ENCODE assay signal across 20 cellular contexts in genomic region chr2:53753036-53753435, GRCh38. TPM values are rescaled to one million over a fixed set of nuclear protein-coding genes. Genes with fewer than 3 reads are reported as not detected.
DNase-seq lines count a peak whose midpoint lies in the region; ATAC-seq and TF ChIP-seq lines count a peak whose summit lies in the region.
"Had no signal": no experiment of that assay in that cellular context is flagged by ENCODE, and none has a peak within 500 bp of the region (broad histone marks: within the 10 kb centered on the region; RNA-seq: fewer than 3 reads in every experiment).

No MANE protein-coding gene starts in this region.

- peaks cover 28% of the 10 kb centered on the region for H3K36me3 Mint-ChIP-seq in activated CD4-positive, alpha-beta T cell treated with anti-CD3 and anti-CD28 coated beads for 36 hours (ENCODE audit: low read depth)
- peaks cover 60% of the 10 kb centered on the region for H3K36me3 Mint-ChIP-seq in stimulated activated naive CD8-positive, alpha-beta T cell treated with anti-CD3 and anti-CD28 coated beads, Interleukin-15, Interleukin-2, amounts not matched to agents 100 ng/mL and 50 ng/mL, for 24 hours (ENCODE audit: low read depth)
- peaks cover 37% of the 10 kb centered on the region for H3K36me3 Mint-ChIP-seq in endodermal cell (ENCODE audit: low read depth)

- ATAC-seq in activated CD4-positive, alpha-beta T cell treated with anti-CD3 and anti-CD28 coated beads for 36 hours, result peak; percentile 43
- ATAC-seq in stimulated activated naive CD8-positive, alpha-beta T cell treated with anti-CD3 and anti-CD28 coated beads, Interleukin-15, Interleukin-2, amounts not matched to agents 100 U/mL and 50 U/mL, for 24 hours, result no peak

- H3K36me3 ChIP-seq in endodermal cell (ENCODE audit: control insufficient read depth, insufficient read depth, low read length), result peaks cover 18% of the 10 kb centered on the region

- H3K27ac Mint-ChIP-seq in activated CD4-positive, alpha-beta T cell treated with anti-CD3 and anti-CD28 coated beads for 36 hours, result no peak overlapping the region
- H3K27ac Mint-ChIP-seq in stimulated activated naive CD8-positive, alpha-beta T cell treated with anti-CD3 and anti-CD28 coated beads, Interleukin-15, Interleukin-2, amounts not matched to agents 100 ng/mL and 50 ng/mL, for 24 hours, result peak overlapping the region; percentile 65
- H3K27ac Mint-ChIP-seq in endodermal cell, result no peak overlapping the region
- H3K27ac Mint-ChIP-seq: IgD-negative memory B cell had no signal

- no peak for DNase-seq in activated CD4-positive, alpha-beta T cell treated with anti-CD3 and anti-CD28 coated beads for 36 hours
- DNase-seq in activated CD4-positive, alpha-beta T cell treated with anti-CD3 and anti-CD28 coated beads, Interleukin-2, amount 50 U/mL, for 1 hour, result no peak
- DNase-seq in stimulated activated naive CD8-positive, alpha-beta T cell treated with anti-CD3 and anti-CD28 coated beads, Interleukin-15, Interleukin-2, amounts not matched to agents 100 U/mL and 50 U/mL, for 24 hours, result no peak
- DNase-seq in endodermal cell (no peak), cerebellar cortex (ENCODE audit: low spot score) (no peak), midbrain (lab: John Stamatoyannopoulos, UW) (no peak), NCI-H1105 (lab: John Stamatoyannopoulos, UW) (no peak)
- DNase-seq: DND-41, GDM1, H7, Kasumi-1, NCI-H1694 treated with DMSO at 0.1 percent for 48 hours, NCI-H446, NCI-H69, OCI-M1, SHP77 treated with DMSO at 0.1 percent for 48 hours had no signal

- H3K4me3 ChIP-seq in endodermal cell (ENCODE audit: low read length), result no peak overlapping the region
- H3K4me3 ChIP-seq: BLaER1 treated with 17β-estradiol and CSF1 and Interleukin-3, amounts not matched to agents 10 nM and 100 nM had no signal

- H3K9me3 Mint-ChIP-seq in activated CD4-positive, alpha-beta T cell treated with anti-CD3 and anti-CD28 coated beads for 36 hours (ENCODE audit: low read depth), result no peaks in the 10 kb centered on the region
- no peaks in the 10 kb centered on the region for H3K9me3 Mint-ChIP-seq in stimulated activated naive CD8-positive, alpha-beta T cell treated with anti-CD3 and anti-CD28 coated beads, Interleukin-15, Interleukin-2, amounts not matched to agents 100 ng/mL and 50 ng/mL, for 24 hours
- H3K9me3 Mint-ChIP-seq in endodermal cell, result peaks cover 3% of the 10 kb centered on the region
- H3K9me3 Mint-ChIP-seq: IgD-negative memory B cell had no signal

- no peak overlapping the region for H3K4me3 Mint-ChIP-seq in activated CD4-positive, alpha-beta T cell treated with anti-CD3 and anti-CD28 coated beads for 36 hours
- no peak overlapping the region for H3K4me3 Mint-ChIP-seq in stimulated activated naive CD8-positive, alpha-beta T cell treated with anti-CD3 and anti-CD28 coated beads, Interleukin-15, Interleukin-2, amounts not matched to agents 100 ng/mL and 50 ng/mL, for 24 hours
- H3K4me3 Mint-ChIP-seq in endodermal cell, result no peak overlapping the region
- H3K4me3 Mint-ChIP-seq: IgD-negative memory B cell had no signal

- no peak for TF ChIP-seq CTCF in endodermal cell (conservative IDR thresholded peaks at IDR 0.05)

- POLR2A ChIA-PET in activated CD4-positive, alpha-beta T cell treated with anti-CD3 and anti-CD28 coated beads for 36 hours (lab: Charles Lee), result no interaction called here

- H3K27me3 Mint-ChIP-seq in activated CD4-positive, alpha-beta T cell treated with anti-CD3 and anti-CD28 coated beads for 36 hours, result no peaks in the 10 kb centered on the region
- no peaks in the 10 kb centered on the region for H3K27me3 Mint-ChIP-seq in stimulated activated naive CD8-positive, alpha-beta T cell treated with anti-CD3 and anti-CD28 coated beads, Interleukin-15, Interleukin-2, amounts not matched to agents 100 ng/mL and 50 ng/mL, for 24 hours
- no peaks in the 10 kb centered on the region for H3K27me3 Mint-ChIP-seq in endodermal cell (ENCODE audit: insufficient read depth)
- H3K27me3 Mint-ChIP-seq: IgD-negative memory B cell had no signal

- H3K4me1 Mint-ChIP-seq in activated CD4-positive, alpha-beta T cell treated with anti-CD3 and anti-CD28 coated beads for 36 hours, result peaks cover 29% of the 10 kb centered on the region
- peaks cover 34% of the 10 kb centered on the region for H3K4me1 Mint-ChIP-seq in stimulated activated naive CD8-positive, alpha-beta T cell treated with anti-CD3 and anti-CD28 coated beads, Interleukin-15, Interleukin-2, amounts not matched to agents 100 ng/mL and 50 ng/mL, for 24 hours (ENCODE audit: low read depth)
- no peaks in the 10 kb centered on the region for H3K4me1 Mint-ChIP-seq in endodermal cell

- peak overlapping the region; percentile 17 for H3K27ac ChIP-seq in endodermal cell (ENCODE audit: low read depth, low read length)
- H3K27ac ChIP-seq: BLaER1 treated with 17β-estradiol and CSF1 and Interleukin-3, amounts not matched to agents 10 nM and 100 nM; HL-60 had no signal

- CTCF ChIA-PET in activated CD4-positive, alpha-beta T cell treated with anti-CD3 and anti-CD28 coated beads for 36 hours (lab: Charles Lee), result no interaction called here

- no peaks in the 10 kb centered on the region for H3K4me1 ChIP-seq in endodermal cell (ENCODE audit: control insufficient read depth, insufficient read depth, low read length)
- H3K4me1 ChIP-seq: BLaER1 treated with 17β-estradiol and CSF1 and Interleukin-3, amounts not matched to agents 10 nM and 100 nM had no signal

- H3K27me3 ChIP-seq in endodermal cell (ENCODE audit: control insufficient read depth, insufficient read depth, low read length, poor library complexity, severe bottlenecking), result no peaks in the 10 kb centered on the region
- H3K27me3 ChIP-seq: BLaER1 treated with 17β-estradiol and CSF1 and Interleukin-3, amounts not matched to agents 10 nM and 100 nM had no signal

- 100% methylated on average over 1 of the region's 1 CpG; no CpG with 5 or more reads in 1 of the 2 experiments for WGBS in endodermal cell (ENCODE audit: insufficient coverage in 1 of 2, insufficient read length in 1 of 2), 2 experiments

- H3K9me3 ChIP-seq in endodermal cell (ENCODE audit: control insufficient read depth, low read length), result no peaks in the 10 kb centered on the region

- H3K9ac ChIP-seq in endodermal cell (ENCODE audit: extremely low read depth, low read length, poor library complexity, severe bottlenecking), result no peak overlapping the region
- H3K9ac ChIP-seq: BLaER1 treated with 17β-estradiol and CSF1 and Interleukin-3, amounts not matched to agents 10 nM and 100 nM had no signal

- intact Hi-C loops in activated CD4-positive, alpha-beta T cell treated with anti-CD3 and anti-CD28 coated beads for 36 hours (cut with DNase I, micrococcal nuclease), result loop anchor here (1.0 to 5.0 kb wide), 3 partner anchors 14 to 1559 kb away; partner anchors contain the start of genes ASB3 (in 1 of the 2), CHAC2 (in 1 of the 2) and ERLEC1 (in 1 of the 2)

RNA-seq across cellular contexts. Expression of gene CHAC2, which starts 14.6 kb away (rescaled TPM):
- 10 to 100 TPM; 15.8 to 17.4 TPM for total RNA-seq in activated CD4-positive, alpha-beta T cell treated with anti-CD3 and anti-CD28 coated beads for 36 hours
- 1 to 10 TPM; 3.6 to 4.8 TPM for total RNA-seq in endodermal cell
- 8.2 TPM for polyA plus RNA-seq in endodermal cell (2013, experiment 1 of 2)
- 8.8 TPM for polyA plus RNA-seq in endodermal cell (2013, experiment 2 of 2)

RNA-seq across cellular contexts. Expression of gene ASB3, which starts 33.7 kb away (rescaled TPM):
- 10 to 100 TPM; 17.3 to 23.4 TPM for total RNA-seq in activated CD4-positive, alpha-beta T cell treated with anti-CD3 and anti-CD28 coated beads for 36 hours
- 10 to 100 TPM; 37.9 to 40.3 TPM for total RNA-seq in endodermal cell
- 26.4 TPM for polyA plus RNA-seq in endodermal cell (2013, experiment 1 of 2)
- polyA plus RNA-seq in endodermal cell (2013, experiment 2 of 2), result 23.3 TPM

RNA-seq across cellular contexts. Expression of gene ERLEC1, which starts 33.8 kb away (rescaled TPM):
- total RNA-seq in activated CD4-positive, alpha-beta T cell treated with anti-CD3 and anti-CD28 coated beads for 36 hours, result 10 to 100 TPM; 18.3 to 20.5 TPM
- 10 to 100 TPM; 33.4 to 38.4 TPM for total RNA-seq in endodermal cell
- 44.8 TPM for polyA plus RNA-seq in endodermal cell (2013, experiment 1 of 2)
- 45.3 TPM for polyA plus RNA-seq in endodermal cell (2013, experiment 2 of 2)
